21 cellular contexts compared by ENCODE assay signal in the genomic region with DNA sequence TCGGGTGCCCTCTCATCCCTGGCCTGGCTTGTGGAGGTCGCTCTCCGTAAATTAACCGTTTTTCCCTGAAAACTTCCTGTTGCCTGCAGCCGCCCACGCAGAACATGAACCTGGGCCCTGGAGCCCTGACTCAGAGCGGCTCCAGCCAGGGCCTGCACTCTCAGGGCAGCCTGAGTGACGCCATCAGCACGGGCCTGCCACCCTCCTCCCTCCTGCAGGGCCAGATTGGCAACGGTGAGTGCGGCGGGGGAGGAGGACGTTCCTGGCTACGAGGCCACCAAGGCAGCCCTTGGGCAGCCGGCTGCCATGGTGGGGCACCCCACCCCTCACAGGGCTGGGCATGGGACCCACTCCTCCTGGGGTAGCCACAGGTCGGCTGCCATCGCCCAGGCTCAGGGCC. TPM values are rescaled to one million over a fixed set of nuclear protein-coding genes. Genes with fewer than 3 reads are reported as not detected.
A peak's percentile ranks its signal among the peaks of the same experiment; 100 is the strongest.
DNase-seq lines count a peak whose midpoint lies in the region; ATAC-seq, FAIRE-seq and TF ChIP-seq lines count a peak whose summit lies in the region.
"Had no signal": no experiment of that assay in that cellular context is flagged by ENCODE, and none has a peak within 500 bp of the region (broad histone marks: within the 10 kb centered on the region; RNA-seq: fewer than 3 reads in every experiment).

No MANE protein-coding gene starts in this region.

- intact Hi-C loops in HCT116 (cut with micrococcal nuclease), result loop anchor here (2.0 kb wide), 1 partner anchor 21 kb away; a partner anchor contains a TSS

- peak overlapping the region; percentile 55 for H3K27ac ChIP-seq in HCT116 (ENCODE audit: low read depth, low read length)
- peak overlapping the region; percentile 72 for H3K27ac ChIP-seq in astrocyte (ENCODE audit: low read depth, low read length)
- H3K27ac ChIP-seq: C4-2B had no signal

- TF ChIP-seq RAD21 in HCT116 (IDR thresholded peaks at IDR 0.05; ENCODE audit: low read depth), result no peak

- H3K27me3 Mint-ChIP-seq in astrocyte (ENCODE audit: low read depth, unreplicated experiment), result no peaks in the 10 kb centered on the region
- H3K27me3 Mint-ChIP-seq in natural killer cell treated with Interleukin-12 subunit alpha and Interleukin-12 subunit beta and Interleukin-15 and Interleukin-18, amount 100 ng/mL, for 72 hours, result no peaks in the 10 kb centered on the region
- H3K27me3 Mint-ChIP-seq: stimulated activated naive CD8-positive, alpha-beta T cell treated with anti-CD3 and anti-CD28 coated beads, Interleukin-15, Interleukin-2, amounts not matched to agents 100 ng/mL and 50 ng/mL, for 24 hours had no signal

- CTCF ChIA-PET in HCT116 (lab: Charles Lee), result no interaction called here

- H3K9ac ChIP-seq in HCT116 (ENCODE audit: low read length) (peak overlapping the region; percentile 50), astrocyte (ENCODE audit: low read length) (peak overlapping the region; percentile 62)

- DNase-seq in HCT116 (ENCODE audit: low read depth, low spot score) (no peak), astrocyte (ENCODE audit: low read depth) (peak; percentile 87), fibroblast of villous mesenchyme (ENCODE audit: low read depth) (peak; percentile 55), skeletal muscle cell (ENCODE audit: low read depth) (peak; percentile 36), NCI-H1048 (lab: John Stamatoyannopoulos, UW) (no peak), NCI-H187 treated with DMSO at 0.1 percent for 48 hours (lab: John Stamatoyannopoulos, UW) (no peak), NCI-H1092 (lab: John Stamatoyannopoulos, UW) (no peak)
- no peak for DNase-seq in natural killer cell treated with Interleukin-12 subunit alpha and Interleukin-12 subunit beta and Interleukin-15 and Interleukin-18, amount 100 ng/mL, for 72 hours (ENCODE audit: low spot score)
- DNase-seq: activated CD8-positive, alpha-beta memory T cell treated with anti-CD3 and anti-CD28 coated beads for 24 hours; aorta; DMS79 treated with DMSO at 0.1 percent for 48 hours; effector CD8-positive, alpha-beta T cell; foreskin melanocyte; H7; NCI-H510A; occipital lobe; small intestine had no signal

- no peak overlapping the region for H3K27ac Mint-ChIP-seq in astrocyte (ENCODE audit: unreplicated experiment)
- no peak overlapping the region for H3K27ac Mint-ChIP-seq in natural killer cell treated with Interleukin-12 subunit alpha and Interleukin-12 subunit beta and Interleukin-15 and Interleukin-18, amount 100 ng/mL, for 72 hours
- H3K27ac Mint-ChIP-seq: activated T-helper 2 cell treated with anti-CD3 and anti-CD28 coated beads, Interferon-gamma antibody, Interleukin-2, Interleukin-4, amounts not matched to agents 10 μg/mL and 5 μg/mL and 100 μg/mL, durations not matched to agents 14 hours and 24 hours and 36 hours; stimulated activated naive CD8-positive, alpha-beta T cell treated with anti-CD3 and anti-CD28 coated beads, Interleukin-15, Interleukin-2, amounts not matched to agents 100 ng/mL and 50 ng/mL, for 24 hours had no signal

- H3K79me2 ChIP-seq in HCT116 (ENCODE audit: insufficient read depth, low read length) (peaks cover 48% of the 10 kb centered on the region), astrocyte (ENCODE audit: insufficient read depth, low read length) (peaks cover 44% of the 10 kb centered on the region)

- H3K36me3 ChIP-seq in HCT116 (ENCODE audit: control insufficient read depth in 1 of 2, insufficient read depth in 2 of 2, low read length in 2 of 2) (peaks cover 18 to 24% of the 10 kb centered on the region in 2 experiments; a peak in 3 of 4 replicates), astrocyte (ENCODE audit: insufficient read depth, low read length) (peaks cover 11% of the 10 kb centered on the region)

- no peak overlapping the region for H3K4me3 Mint-ChIP-seq in astrocyte (ENCODE audit: unreplicated experiment)
- no peak overlapping the region for H3K4me3 Mint-ChIP-seq in natural killer cell treated with Interleukin-12 subunit alpha and Interleukin-12 subunit beta and Interleukin-15 and Interleukin-18, amount 100 ng/mL, for 72 hours
- H3K4me3 Mint-ChIP-seq: stimulated activated naive CD8-positive, alpha-beta T cell treated with anti-CD3 and anti-CD28 coated beads, Interleukin-15, Interleukin-2, amounts not matched to agents 100 ng/mL and 50 ng/mL, for 24 hours had no signal

- H3K4me1 Mint-ChIP-seq in astrocyte (ENCODE audit: low read depth, unreplicated experiment), result peaks cover 19% of the 10 kb centered on the region
- peaks cover 4 to 6% of the 10 kb centered on the region in 2 donors for H3K4me1 Mint-ChIP-seq in natural killer cell treated with Interleukin-12 subunit alpha and Interleukin-12 subunit beta and Interleukin-15 and Interleukin-18, amount 100 ng/mL, for 72 hours (ENCODE audit: low read depth in 2 of 2)

- H4K20me1 ChIP-seq in HCT116 (ENCODE audit: insufficient read depth) (peaks cover 3% of the 10 kb centered on the region; the same call in 1 of the 2 replicates), astrocyte (ENCODE audit: insufficient read depth, low read length) (peaks cover 45% of the 10 kb centered on the region)

- H3K9me2 ChIP-seq in HCT116 (ENCODE audit: insufficient read depth), result no peaks in the 10 kb centered on the region

- H3K36me3 Mint-ChIP-seq in astrocyte (ENCODE audit: low read depth, unreplicated experiment), result peaks cover 21% of the 10 kb centered on the region
- H3K36me3 Mint-ChIP-seq in natural killer cell treated with Interleukin-12 subunit alpha and Interleukin-12 subunit beta and Interleukin-15 and Interleukin-18, amount 100 ng/mL, for 72 hours, result peaks cover 4% of the 10 kb centered on the region

- no TSS peak for BruUV-seq in HCT116 (replicated peaks; lab: Mats Ljungman, UMichigan)

- no peaks in the 10 kb centered on the region for H3K27me3 ChIP-seq in HCT116 (ENCODE audit: insufficient read depth, low read length)
- no peaks in the 10 kb centered on the region for H3K27me3 ChIP-seq in astrocyte (ENCODE audit: insufficient read depth, low read length)

- TF ChIP-seq CTCF in HCT116 (IDR thresholded peaks at IDR 0.05 in 2 of 3, conservative IDR thresholded peaks at IDR 0.05 in 1 of 3; ENCODE audit: borderline replicate concordance in 1 of 3, insufficient read depth in 1 of 3, low read depth in 2 of 3, low read length in 2 of 3), result no peak
- TF ChIP-seq CTCF in astrocyte (IDR thresholded peaks at IDR 0.05; ENCODE audit: insufficient read depth, low read depth, low read length), result no peak
- no peak for TF ChIP-seq CTCF in fibroblast of villous mesenchyme (IDR thresholded peaks at IDR 0.05; ENCODE audit: insufficient read depth, low read depth, low read length)

- H2AFZ ChIP-seq in HCT116 (ENCODE audit: low read depth, low read length, poor library complexity, severe bottlenecking) (no peak overlapping the region), astrocyte (ENCODE audit: low read depth, low read length) (peak overlapping the region; percentile 59)

- H3K9me3 ChIP-seq in HCT116 (ENCODE audit: control insufficient read depth in 1 of 2, insufficient read depth in 1 of 2, low read depth in 1 of 2, low read length in 2 of 2), result no peaks in the 10 kb centered on the region
- no peaks in the 10 kb centered on the region for H3K9me3 ChIP-seq in astrocyte (ENCODE audit: insufficient read depth, low read depth, low read length)

- H3K4me1 ChIP-seq in HCT116 (ENCODE audit: control insufficient read depth in 1 of 2, insufficient read depth in 2 of 2, low read length in 2 of 2), result peaks cover 39 to 55% of the 10 kb centered on the region in 2 experiments
- H3K4me1 ChIP-seq in astrocyte (ENCODE audit: insufficient read depth, low read length), result peaks cover 38% of the 10 kb centered on the region

- POLR2A ChIA-PET in HCT116 (lab: Charles Lee), result no interaction called here

- peak overlapping the region; percentile 85 for H3K4me2 ChIP-seq in HCT116 (ENCODE audit: low read length)
- peak overlapping the region; percentile 83 for H3K4me2 ChIP-seq in astrocyte (ENCODE audit: low read length)

- no peak for TF ChIP-seq POLR2A in HCT116 (IDR thresholded peaks at IDR 0.05; ENCODE audit: borderline replicate concordance, extremely low read depth, insufficient read depth, insufficient read length)

- ATAC-seq in HCT116, result peak; percentile 48
- ATAC-seq in natural killer cell treated with Interleukin-12 subunit alpha and Interleukin-12 subunit beta and Interleukin-15 and Interleukin-18, amount 100 ng/mL, for 72 hours, result no peak

- H3K4me3 ChIP-seq in HCT116 (replicated peaks in 1 of 2; ENCODE audit: low read depth in 1 of 2, low read length in 2 of 2) (peak overlapping the region; percentile 22 to 34), astrocyte (ENCODE audit: insufficient read depth, low read depth, low read length) (peak overlapping the region; percentile 35), fibroblast of villous mesenchyme (ENCODE audit: low read depth, low read length) (no peak overlapping the region), skeletal muscle cell (ENCODE audit: low read depth, low read length) (no peak overlapping the region)

- RAD21 ChIA-PET in HCT116 (lab: Charles Lee; ENCODE audit: low non-redundant PET in 1 of 2, low total read pairs in 2 of 2, uncharacterized antibody in 2 of 2, unreplicated experiment in 2 of 2), result no interaction called here

- H3K9me3 Mint-ChIP-seq in astrocyte (ENCODE audit: unreplicated experiment), result no peaks in the 10 kb centered on the region
- no peaks in the 10 kb centered on the region for H3K9me3 Mint-ChIP-seq in natural killer cell treated with Interleukin-12 subunit alpha and Interleukin-12 subunit beta and Interleukin-15 and Interleukin-18, amount 100 ng/mL, for 72 hours
- H3K9me3 Mint-ChIP-seq: activated T-helper 2 cell treated with anti-CD3 and anti-CD28 coated beads, Interferon-gamma antibody, Interleukin-2, Interleukin-4, amounts not matched to agents 10 μg/mL and 5 μg/mL and 100 μg/mL, durations not matched to agents 14 hours and 24 hours and 36 hours; stimulated activated naive CD8-positive, alpha-beta T cell treated with anti-CD3 and anti-CD28 coated beads, Interleukin-15, Interleukin-2, amounts not matched to agents 100 ng/mL and 50 ng/mL, for 24 hours had no signal

- FAIRE-seq in astrocyte (lab: Jason Lieb, UNC), result no peak
- FAIRE-seq: small intestine had no signal

RNA-seq across cellular contexts. Expression of a gene that starts 17.8 kb away (rescaled TPM):
- total RNA-seq in HCT116 (2021; ENCODE audit: unreplicated experiment) (28.1 TPM), astrocyte (13.2 and 16.3 TPM in 2 replicates), fibroblast of villous mesenchyme (14.2 and 14.8 TPM in 2 replicates)
- 16.7 and 20.6 TPM in 2 replicates for polyA plus RNA-seq in HCT116 (2012)
- 10 to 100 TPM; 21.2 to 45.0 TPM for total RNA-seq in natural killer cell treated with Interleukin-12 subunit alpha and Interleukin-12 subunit beta and Interleukin-15 and Interleukin-18, amount 100 ng/mL, for 72 hours

RNA-seq across cellular contexts. Expression of a gene that starts 18.2 kb away (rescaled TPM):
- total RNA-seq in HCT116 (2021; ENCODE audit: unreplicated experiment), result 364 TPM
- polyA plus RNA-seq in HCT116 (2012), result 399 and 428 TPM in 2 replicates
- 284 and 324 TPM in 2 replicates for total RNA-seq in astrocyte
- 295 and 322 TPM in 2 replicates for total RNA-seq in fibroblast of villous mesenchyme
- 100 to 1,000 TPM; 284 to 315 TPM for total RNA-seq in natural killer cell treated with Interleukin-12 subunit alpha and Interleukin-12 subunit beta and Interleukin-15 and Interleukin-18, amount 100 ng/mL, for 72 hours

RNA-seq across cellular contexts. Expression of a gene that starts 21.5 kb away (rescaled TPM):
- total RNA-seq in HCT116 (2021; ENCODE audit: unreplicated experiment), result 43.3 TPM
- 24.6 and 28.4 TPM in 2 replicates for polyA plus RNA-seq in HCT116 (2012)
- 26.6 and 31.5 TPM in 2 replicates for total RNA-seq in astrocyte
- 19.9 and 22.5 TPM in 2 replicates for total RNA-seq in fibroblast of villous mesenchyme
- 10 to 100 TPM; 39.3 to 57.9 TPM for total RNA-seq in natural killer cell treated with Interleukin-12 subunit alpha and Interleukin-12 subunit beta and Interleukin-15 and Interleukin-18, amount 100 ng/mL, for 72 hours

RNA-seq across cellular contexts. Expression of a gene that starts 39.1 kb away (rescaled TPM):
- total RNA-seq in HCT116 (2021; ENCODE audit: unreplicated experiment) (51.3 TPM), astrocyte (24.9 and 27.1 TPM in 2 replicates), fibroblast of villous mesenchyme (28.7 and 30.7 TPM in 2 replicates)
- 37.7 and 38.4 TPM in 2 replicates for polyA plus RNA-seq in HCT116 (2012)
- 10 to 100 TPM; 25.8 to 32.7 TPM for total RNA-seq in natural killer cell treated with Interleukin-12 subunit alpha and Interleukin-12 subunit beta and Interleukin-15 and Interleukin-18, amount 100 ng/mL, for 72 hours

RNA-seq across cellular contexts. Expression of a gene that starts 58.7 kb away (rescaled TPM):
- not detected for total RNA-seq in HCT116 (2021; ENCODE audit: unreplicated experiment)
- 0.03 TPM in 1 of 2 replicates, not detected in the other for polyA plus RNA-seq in HCT116 (2012)
- 0.07 TPM in 1 of 2 replicates, not detected in the other for total RNA-seq in astrocyte
- total RNA-seq in fibroblast of villous mesenchyme, result not detected in 2 replicates
- not detected for total RNA-seq in natural killer cell treated with Interleukin-12 subunit alpha and Interleukin-12 subunit beta and Interleukin-15 and Interleukin-18, amount 100 ng/mL, for 72 hours
- total RNA-seq: activated T-helper 2 cell treated with anti-CD3 and anti-CD28 coated beads, Interferon-gamma antibody, Interleukin-2, Interleukin-4, amounts not matched to agents 10 μg/mL and 5 μg/mL and 100 μg/mL, durations not matched to agents 14 hours and 24 hours and 36 hours; aorta; mesenteric fat pad had no signal
- polyA plus RNA-seq: aorta had no signal

Comparison
In these comparisons a context has a peak if more than half of its experiments do, and no peak if none do; other contexts are left out.
1. DNase-seq: peak in astrocyte (single experiment), fibroblast of villous mesenchyme (single experiment) and skeletal muscle cell (single experiment); none in HCT116 (single experiment), NCI-H1048 (single experiment), NCI-H187 treated with DMSO at 0.1 percent for 48 hours (single experiment), natural killer cell treated with Interleukin-12 subunit alpha and Interleukin-12 subunit beta and Interleukin-15 and Interleukin-18, amount 100 ng/mL, for 72 hours (single experiment) and NCI-H1092 (single experiment).
2. H3K4me3 ChIP-seq: peak in HCT116 (2 of 2) and astrocyte (single experiment); none in fibroblast of villous mesenchyme (single experiment) and skeletal muscle cell (single experiment).